8 cellular contexts compared by ENCODE assay signal in the genomic region with DNA sequence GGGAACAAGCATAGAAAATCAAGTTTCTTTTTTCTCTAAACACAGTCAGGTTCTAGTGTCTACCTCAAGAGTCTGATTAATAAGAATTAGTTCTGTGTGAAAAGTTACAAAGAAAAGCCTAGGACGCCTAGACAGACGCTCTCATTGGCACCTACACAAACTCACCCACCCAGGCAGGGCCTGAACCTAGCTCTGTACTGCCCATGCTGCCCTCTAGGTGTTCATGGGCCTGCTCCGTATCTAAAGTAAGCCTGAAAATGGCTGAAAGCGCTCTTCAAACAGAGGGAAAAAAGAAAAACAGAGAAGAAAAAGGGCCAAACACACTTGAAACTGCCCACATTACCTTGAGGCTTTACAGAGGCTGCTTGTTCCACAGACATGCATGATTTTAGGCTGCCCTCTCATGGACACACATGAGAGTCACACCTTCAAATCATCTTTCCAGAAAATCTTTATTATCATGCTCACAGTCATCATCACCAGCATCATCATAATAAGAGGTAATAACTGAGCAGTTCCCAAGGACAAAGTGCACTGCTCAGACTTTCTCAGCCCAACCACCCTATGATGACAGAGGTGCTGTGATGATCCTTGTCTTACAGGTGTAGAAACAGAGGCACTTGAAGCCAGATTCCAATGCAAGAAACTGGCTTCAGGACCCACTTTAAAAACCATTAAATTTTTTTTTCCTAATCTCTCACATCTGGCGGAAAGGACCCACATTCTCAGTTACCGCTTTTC. TPM values are rescaled to one million over a fixed set of nuclear protein-coding genes. Genes with fewer than 3 reads are reported as not detected.
DNase-seq lines count a peak whose midpoint lies in the region; ATAC-seq and TF ChIP-seq lines count a peak whose summit lies in the region.

No MANE protein-coding gene starts in this region.

- 57% methylated on average over 6 of the region's 6 CpGs for WGBS in hepatocyte (ENCODE audit: low lambda C conversion rate, missing lambda C conversion rate)
- 39 to 49% (median 42%) methylated on average over 6 of the region's 6 CpGs for WGBS in stomach, 5 donors

- intact Hi-C loops in stomach (cut with DNase I; ENCODE audit: low total_unique reads) = no loop called here

- no peaks in the 10 kb centered on the region for H3K4me1 ChIP-seq in HAP-1
- no peaks in the 10 kb centered on the region for H3K4me1 ChIP-seq in hepatocyte (ENCODE audit: insufficient read depth)
- peaks cover 0 to 14% (median 11%) of the 10 kb centered on the region in 4 donors for H3K4me1 ChIP-seq in stomach

- peak; percentile 73 for ATAC-seq in stimulated activated naive CD8-positive, alpha-beta T cell treated with anti-CD3 and anti-CD28 coated beads, Interleukin-15, amount 100 ng/mL, for 72 hours
- ATAC-seq in stimulated activated naive CD8-positive, alpha-beta T cell treated with anti-CD3 and anti-CD28 coated beads, Interleukin-15, Interleukin-2, amounts not matched to agents 100 U/mL and 50 U/mL, for 24 hours = no peak
- peak; percentile 48 for ATAC-seq in activated T-helper 17 cell treated with anti-CD3 and anti-CD28 coated beads, Interleukin-2, amount 50 U/mL, for 72 hours (replicated peaks)
- ATAC-seq in HG03175 (IDR thresholded peaks at IDR 0.05; ENCODE audit: unreplicated experiment) = no peak

- no peak for TF ChIP-seq EP300 in stomach (IDR thresholded peaks at IDR 0.05)

- in situ Hi-C loops in HAP-1 (cut with MboI; ENCODE audit: low sequenced_read_pairs) = loop anchor here (25.0 kb wide), 2 partner anchors 330 to 680 kb away; no protein-coding TSS in a partner anchor

- H3K79me2 ChIP-seq in hepatocyte = no peaks in the 10 kb centered on the region

- no peaks in the 10 kb centered on the region for H3K27me3 Mint-ChIP-seq in stimulated activated naive CD8-positive, alpha-beta T cell treated with anti-CD3 and anti-CD28 coated beads, Interleukin-15, amount 100 ng/mL, for 72 hours
- H3K27me3 Mint-ChIP-seq in activated T-helper 17 cell treated with anti-CD3 and anti-CD28 coated beads, Interleukin-2, amount 50 U/mL, for 72 hours = no peaks in the 10 kb centered on the region

- H3K9me2 ChIP-seq in hepatocyte (replicated peaks; ENCODE audit: insufficient read depth) = no peaks in the 10 kb centered on the region

- H3K4me3 ChIP-seq in HAP-1 = no peak overlapping the region
- no peak overlapping the region for H3K4me3 ChIP-seq in hepatocyte
- H3K4me3 ChIP-seq in stomach = no peak overlapping the region

- peaks cover 2% of the 10 kb centered on the region for H3K4me1 Mint-ChIP-seq in stimulated activated naive CD8-positive, alpha-beta T cell treated with anti-CD3 and anti-CD28 coated beads, Interleukin-15, amount 100 ng/mL, for 72 hours
- no peaks in the 10 kb centered on the region for H3K4me1 Mint-ChIP-seq in activated T-helper 17 cell treated with anti-CD3 and anti-CD28 coated beads, Interleukin-2, amount 50 U/mL, for 72 hours

- peak overlapping the region in 1 of 2 donors; percentile 53 for H3K27ac Mint-ChIP-seq in stimulated activated naive CD8-positive, alpha-beta T cell treated with anti-CD3 and anti-CD28 coated beads, Interleukin-15, amount 100 ng/mL, for 72 hours
- no peak overlapping the region for H3K27ac Mint-ChIP-seq in activated T-helper 17 cell treated with anti-CD3 and anti-CD28 coated beads, Interleukin-2, amount 50 U/mL, for 72 hours

- TF ChIP-seq CTCF in hepatocyte (IDR thresholded peaks at IDR 0.05; ENCODE audit: poor library complexity) (peak; percentile 57), stomach (IDR thresholded peaks at IDR 0.05) (peak in 2 of 7 experiments; percentile 12 to 49)

- H3K36me3 ChIP-seq in HAP-1 (replicated peaks) (no peaks in the 10 kb centered on the region), hepatocyte (replicated peaks; ENCODE audit: insufficient read depth, low read depth) (no peaks in the 10 kb centered on the region), stomach (no peaks in the 10 kb centered on the region)

- no peaks in the 10 kb centered on the region for H3K36me3 Mint-ChIP-seq in activated T-helper 17 cell treated with anti-CD3 and anti-CD28 coated beads, Interleukin-2, amount 50 U/mL, for 72 hours (ENCODE audit: low read depth)

- DNase-seq in stimulated activated naive CD8-positive, alpha-beta T cell treated with anti-CD3 and anti-CD28 coated beads, Interleukin-15, amount 100 ng/mL, for 72 hours = peak; percentile 8 to 18
- no peak for DNase-seq in stimulated activated naive CD8-positive, alpha-beta T cell treated with anti-CD3 and anti-CD28 coated beads, Interleukin-15, Interleukin-2, amounts not matched to agents 100 U/mL and 50 U/mL, for 24 hours
- DNase-seq in HAP-1 (ENCODE audit: low spot score in 2 of 2) (peak; percentile 62 to 68), NCI-H2081 (lab: John Stamatoyannopoulos, UW) (peak; percentile 30 to 48), hepatocyte (ENCODE audit: low spot score) (peak; percentile 55), stomach (no peak)

- no peak for TF ChIP-seq POLR2A in stomach (IDR thresholded peaks at IDR 0.05)

- no peaks in the 10 kb centered on the region for H3K9me3 Mint-ChIP-seq in stimulated activated naive CD8-positive, alpha-beta T cell treated with anti-CD3 and anti-CD28 coated beads, Interleukin-15, amount 100 ng/mL, for 72 hours
- H3K9me3 Mint-ChIP-seq in activated T-helper 17 cell treated with anti-CD3 and anti-CD28 coated beads, Interleukin-2, amount 50 U/mL, for 72 hours = no peaks in the 10 kb centered on the region

- no peak overlapping the region for H3K4me2 ChIP-seq in hepatocyte

- H3K27me3 ChIP-seq in HAP-1 (ENCODE audit: low read depth) (no peaks in the 10 kb centered on the region), hepatocyte (no peaks in the 10 kb centered on the region), stomach (no peaks in the 10 kb centered on the region)

- H2AFZ ChIP-seq in hepatocyte = peak overlapping the region; percentile 13

- H4K20me1 ChIP-seq in hepatocyte (ENCODE audit: insufficient read depth, poor library complexity, severe bottlenecking) = no peaks in the 10 kb centered on the region

- H3K27ac ChIP-seq in hepatocyte = peak overlapping the region; percentile 54
- H3K27ac ChIP-seq in stomach = peak overlapping the region in 4 of 5 donors; percentile 1 to 53 (median 46)

- no peaks in the 10 kb centered on the region for H3K9me3 ChIP-seq in HAP-1
- H3K9me3 ChIP-seq in hepatocyte (ENCODE audit: low read depth) = no peaks in the 10 kb centered on the region
- H3K9me3 ChIP-seq in stomach = no peaks in the 10 kb centered on the region

- H3K4me3 Mint-ChIP-seq in stimulated activated naive CD8-positive, alpha-beta T cell treated with anti-CD3 and anti-CD28 coated beads, Interleukin-15, amount 100 ng/mL, for 72 hours = no peak overlapping the region
- no peak overlapping the region for H3K4me3 Mint-ChIP-seq in activated T-helper 17 cell treated with anti-CD3 and anti-CD28 coated beads, Interleukin-2, amount 50 U/mL, for 72 hours

RNA-seq across cellular contexts. Expression of a gene that starts 49.6 kb away (rescaled TPM):
- 1 to 10 TPM in 1 of 2 donors, under 1 TPM in 1; 0.22 to 1.2 TPM for total RNA-seq in activated T-helper 17 cell treated with anti-CD3 and anti-CD28 coated beads, Interleukin-2, amount 50 U/mL, for 72 hours
- 1.7 and 2.4 TPM in 2 replicates for total RNA-seq in hepatocyte
- polyA plus RNA-seq in hepatocyte = 0.94 and 2.3 TPM in 2 replicates
- 10 to 100 TPM in 3 of 5 donors, under 1 TPM in 1, not detected in 1; 0.89 to 70.0 (median 17.6) TPM for total RNA-seq in stomach
- polyA plus RNA-seq in stomach = 10 to 100 TPM in 1 of 3 donors, 1 to 10 TPM in 2; 1.4 to 16.6 (median 4.9) TPM

Comparison
In these comparisons a context has a peak if more than half of its experiments do, and no peak if none do; other contexts are left out.
1. ATAC-seq: peak in stimulated activated naive CD8-positive, alpha-beta T cell treated with anti-CD3 and anti-CD28 coated beads, Interleukin-15, amount 100 ng/mL, for 72 hours (single experiment) and activated T-helper 17 cell treated with anti-CD3 and anti-CD28 coated beads, Interleukin-2, amount 50 U/mL, for 72 hours (single experiment); none in stimulated activated naive CD8-positive, alpha-beta T cell treated with anti-CD3 and anti-CD28 coated beads, Interleukin-15, Interleukin-2, amounts not matched to agents 100 U/mL and 50 U/mL, for 24 hours (single experiment) and HG03175 (single experiment).
2. DNase-seq: peak in stimulated activated naive CD8-positive, alpha-beta T cell treated with anti-CD3 and anti-CD28 coated beads, Interleukin-15, amount 100 ng/mL, for 72 hours (2 of 2), HAP-1 (2 of 2), NCI-H2081 (2 of 2) and hepatocyte (single experiment); none in stimulated activated naive CD8-positive, alpha-beta T cell treated with anti-CD3 and anti-CD28 coated beads, Interleukin-15, Interleukin-2, amounts not matched to agents 100 U/mL and 50 U/mL, for 24 hours (single experiment) and stomach (single experiment).